10 cellular contexts compared by ENCODE assay signal in the genomic region with DNA sequence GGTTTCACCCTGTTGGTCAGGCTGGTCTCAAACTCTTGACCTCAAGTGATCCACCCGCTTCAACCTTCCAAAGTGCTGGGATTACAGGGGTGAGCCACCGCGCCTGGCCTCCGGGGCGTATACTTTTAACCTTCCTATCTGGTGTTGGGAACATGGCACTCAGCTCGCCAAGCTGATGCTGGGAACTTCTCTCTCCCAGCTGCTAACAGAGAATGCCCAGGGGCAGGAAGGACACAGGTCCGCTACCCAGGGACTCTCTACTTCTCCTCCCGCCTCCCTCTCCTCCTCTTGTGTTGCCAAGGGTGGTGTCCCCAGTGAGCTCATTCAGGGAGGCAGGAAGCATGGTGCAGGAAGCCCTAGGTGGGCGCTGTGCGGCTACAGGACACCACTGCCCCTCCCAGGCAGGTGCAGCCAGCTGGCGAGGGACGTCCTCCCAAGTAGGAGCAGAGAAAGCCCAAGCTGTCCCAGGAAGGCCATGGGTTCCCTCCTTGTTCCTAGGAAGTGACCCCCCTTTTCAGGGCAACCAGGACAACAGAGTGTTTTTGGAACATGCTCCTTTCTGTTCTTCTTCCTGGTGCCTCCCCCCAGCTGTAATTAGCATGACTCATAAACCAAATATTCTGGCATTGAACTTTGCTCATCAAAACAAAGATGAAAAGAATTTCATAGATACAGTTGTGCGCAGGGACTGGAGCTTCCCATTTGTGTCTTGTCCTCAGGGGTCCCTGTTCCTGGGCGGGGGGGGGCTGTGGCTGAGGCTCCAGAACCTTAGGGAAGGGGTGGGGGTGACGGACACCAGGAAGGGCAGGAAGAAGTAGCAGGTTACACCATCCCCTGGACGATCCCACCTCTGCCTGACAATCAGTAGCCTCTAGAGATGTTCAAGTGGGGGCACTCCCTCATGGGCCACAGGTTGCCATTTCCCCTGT. TPM values are rescaled to one million over a fixed set of nuclear protein-coding genes. Genes with fewer than 3 reads are reported as not detected.
DNase-seq lines count a peak whose midpoint lies in the region; ATAC-seq and TF ChIP-seq lines count a peak whose summit lies in the region.
"Had no signal": no experiment of that assay in that cellular context is flagged by ENCODE, and none has a peak within 500 bp of the region (broad histone marks: within the 10 kb centered on the region; RNA-seq: fewer than 3 reads in every experiment).

No MANE protein-coding gene starts in this region.

- H3K27me3 Mint-ChIP-seq in activated CD4-positive, alpha-beta T cell treated with anti-CD3 and anti-CD28 coated beads, Interleukin-2, amount 10 ng/mL, durations not matched to agents 24 days and 14 days: peaks cover 50% of the 10 kb centered on the region
- peaks cover 59% of the 10 kb centered on the region for H3K27me3 Mint-ChIP-seq in brain
- H3K27me3 Mint-ChIP-seq in activated CD8-positive, alpha-beta T cell treated with anti-CD3 and anti-CD28 coated beads, Interleukin-2, amount 10 ng/mL, durations not matched to agents 7 days and 5 days (ENCODE audit: low read depth): peaks cover 33% of the 10 kb centered on the region

- intact Hi-C loops in activated CD4-positive, alpha-beta T cell treated with anti-CD3 and anti-CD28 coated beads, Interleukin-2, amount 10 ng/mL, durations not matched to agents 24 days and 14 days (cut with micrococcal nuclease): no loop called here
- intact Hi-C loops in left colon (cut with DNase I, micrococcal nuclease) (no loop called here), aorta (cut with DNase I) (loop anchor here (10.0 kb wide), 1 partner anchor 48 kb away; the partner anchor contains the start of gene ENGASE (in 2 of the 2))

- H3K36me3 ChIP-seq in aorta (ENCODE audit: control insufficient read depth in 1 of 2, insufficient read depth in 2 of 2, low read length in 1 of 2): no peaks in the 10 kb centered on the region

- H3K27ac Mint-ChIP-seq in activated CD4-positive, alpha-beta T cell treated with anti-CD3 and anti-CD28 coated beads, Interleukin-2, amount 10 ng/mL, durations not matched to agents 24 days and 14 days: no peak overlapping the region
- peak overlapping the region in 2 of 5 experiments; percentile 23 to 86 for H3K27ac Mint-ChIP-seq in brain
- H3K27ac Mint-ChIP-seq in activated CD8-positive, alpha-beta T cell treated with anti-CD3 and anti-CD28 coated beads, Interleukin-2, amount 10 ng/mL, durations not matched to agents 7 days and 5 days: no peak overlapping the region
- H3K27ac Mint-ChIP-seq: CD4-positive, alpha-beta T cell; H9 had no signal

- H3K36me3 Mint-ChIP-seq in activated CD4-positive, alpha-beta T cell treated with anti-CD3 and anti-CD28 coated beads, Interleukin-2, amount 10 ng/mL, durations not matched to agents 24 days and 14 days (ENCODE audit: low read depth): no peaks in the 10 kb centered on the region
- no peaks in the 10 kb centered on the region for H3K36me3 Mint-ChIP-seq in brain
- H3K36me3 Mint-ChIP-seq in activated CD8-positive, alpha-beta T cell treated with anti-CD3 and anti-CD28 coated beads, Interleukin-2, amount 10 ng/mL, durations not matched to agents 7 days and 5 days (ENCODE audit: low read depth): no peaks in the 10 kb centered on the region

- H3K4me1 Mint-ChIP-seq in activated CD4-positive, alpha-beta T cell treated with anti-CD3 and anti-CD28 coated beads, Interleukin-2, amount 10 ng/mL, durations not matched to agents 24 days and 14 days: peaks cover 6% of the 10 kb centered on the region
- H3K4me1 Mint-ChIP-seq in brain: peaks cover 56% of the 10 kb centered on the region
- H3K4me1 Mint-ChIP-seq in activated CD8-positive, alpha-beta T cell treated with anti-CD3 and anti-CD28 coated beads, Interleukin-2, amount 10 ng/mL, durations not matched to agents 7 days and 5 days (ENCODE audit: low read depth): peaks cover 12% of the 10 kb centered on the region

- WGBS in aorta, 2 donors: 80 to 89% methylated on average over 16 of the region's 16 CpGs

- no peak for TF ChIP-seq CTCF in brain (conservative IDR thresholded peaks at IDR 0.05)

- no peak overlapping the region for H3K4me3 ChIP-seq in aorta (ENCODE audit: low read length in 2 of 2)

- peak overlapping the region; percentile 32 for H3K4me3 Mint-ChIP-seq in activated CD4-positive, alpha-beta T cell treated with anti-CD3 and anti-CD28 coated beads, Interleukin-2, amount 10 ng/mL, durations not matched to agents 24 days and 14 days
- H3K4me3 Mint-ChIP-seq in brain: peak overlapping the region in 4 of 5 experiments; percentile 18 to 65 (median 39)
- H3K4me3 Mint-ChIP-seq in activated CD8-positive, alpha-beta T cell treated with anti-CD3 and anti-CD28 coated beads, Interleukin-2, amount 10 ng/mL, durations not matched to agents 7 days and 5 days: no peak overlapping the region
- H3K4me3 Mint-ChIP-seq: CD4-positive, alpha-beta T cell; H9 had no signal

- peaks cover 0 to 3% of the 10 kb centered on the region in 2 donors for H3K4me1 ChIP-seq in aorta (ENCODE audit: control insufficient read depth in 1 of 2, insufficient read depth in 2 of 2, low read length in 2 of 2)

- no peak for DNase-seq in activated CD4-positive, alpha-beta T cell treated with anti-CD3 and anti-CD28 coated beads, Interleukin-2, amount 10 ng/mL, durations not matched to agents 24 days and 14 days
- no peak for DNase-seq in activated CD4-positive, alpha-beta T cell treated with anti-CD3 and anti-CD28 coated beads, Interleukin-2, amount 50 U/mL, for 1 hour
- peak; percentile 61 to 79 for DNase-seq in left colon
- DNase-seq in aorta: peak; percentile 50 to 80
- no peak for DNase-seq in activated CD8-positive, alpha-beta T cell treated with anti-CD3 and anti-CD28 coated beads, Interleukin-2, amount 10 ng/mL, durations not matched to agents 7 days and 5 days
- no peak for DNase-seq in mucosa of gallbladder (ENCODE audit: low spot score)
- DNase-seq in GDM1 (lab: John Stamatoyannopoulos, UW): no peak
- DNase-seq: H9 had no signal

- CTCF ChIA-PET in activated CD8-positive, alpha-beta T cell treated with anti-CD3 and anti-CD28 coated beads, Interleukin-2, amount 10 ng/mL, durations not matched to agents 7 days and 5 days (lab: Charles Lee): interaction anchor here (1.0 to 1.5 kb wide), 3 partner anchors 11 to 19 kb away, joined by 3 read pairs; no protein-coding TSS in a partner anchor

- H3K27me3 ChIP-seq in aorta (ENCODE audit: control insufficient read depth in 1 of 2, insufficient read depth in 2 of 2, low read length in 1 of 2): no peaks in the 10 kb centered on the region

- H3K9me3 ChIP-seq in aorta (ENCODE audit: control insufficient read depth, low read length): no peaks in the 10 kb centered on the region

- POLR2A ChIA-PET in activated CD8-positive, alpha-beta T cell treated with anti-CD3 and anti-CD28 coated beads, Interleukin-2, amount 10 ng/mL, durations not matched to agents 7 days and 5 days (lab: Charles Lee): no interaction called here

- no peaks in the 10 kb centered on the region for H3K9me3 Mint-ChIP-seq in activated CD4-positive, alpha-beta T cell treated with anti-CD3 and anti-CD28 coated beads, Interleukin-2, amount 10 ng/mL, durations not matched to agents 24 days and 14 days
- H3K9me3 Mint-ChIP-seq in brain: no peaks in the 10 kb centered on the region
- no peaks in the 10 kb centered on the region for H3K9me3 Mint-ChIP-seq in activated CD8-positive, alpha-beta T cell treated with anti-CD3 and anti-CD28 coated beads, Interleukin-2, amount 10 ng/mL, durations not matched to agents 7 days and 5 days (ENCODE audit: insufficient read depth)
- H3K9me3 Mint-ChIP-seq: CD4-positive, alpha-beta T cell; H9 had no signal

- ATAC-seq in left colon (peak; percentile 67), aorta (ENCODE audit: low FRiP score) (no peak)
- no peak for ATAC-seq in activated CD8-positive, alpha-beta T cell treated with anti-CD3 and anti-CD28 coated beads, Interleukin-2, amount 10 ng/mL, durations not matched to agents 7 days and 5 days

- peak overlapping the region in 1 of 2 donors; percentile 78 for H3K27ac ChIP-seq in aorta (ENCODE audit: low read depth in 1 of 2, low read length in 2 of 2)

RNA-seq across cellular contexts. Expression of gene C1QTNF1, which starts 2.6 kb away (rescaled TPM):
- total RNA-seq in activated CD4-positive, alpha-beta T cell treated with anti-CD3 and anti-CD28 coated beads, Interleukin-2, amount 10 ng/mL, durations not matched to agents 24 days and 14 days: not detected in 2 replicates
- polyA plus RNA-seq in brain (ENCODE audit: insufficient read depth, low read depth, low replicate concordance): 16.9 TPM
- 10 to 100 TPM; 14.6 to 16.7 TPM for total RNA-seq in left colon
- total RNA-seq in aorta: 100 to 1,000 TPM; 157 to 439 TPM
- polyA plus RNA-seq in aorta: 100 to 1,000 TPM in 1 of 2 donors, 10 to 100 TPM in 1; 98.8 to 361 TPM
- total RNA-seq in activated CD8-positive, alpha-beta T cell treated with anti-CD3 and anti-CD28 coated beads, Interleukin-2, amount 10 ng/mL, durations not matched to agents 7 days and 5 days: not detected
- 45.3 TPM for total RNA-seq in mucosa of gallbladder
- total RNA-seq: CD4-positive, alpha-beta T cell had no signal

RNA-seq across cellular contexts. Expression of gene CANT1, which starts 17.0 kb away (rescaled TPM):
- 62.4 and 70.5 TPM in 2 replicates for total RNA-seq in activated CD4-positive, alpha-beta T cell treated with anti-CD3 and anti-CD28 coated beads, Interleukin-2, amount 10 ng/mL, durations not matched to agents 24 days and 14 days
- polyA plus RNA-seq in brain (ENCODE audit: insufficient read depth, low read depth, low replicate concordance) (64.2 TPM), aorta (10 to 100 TPM; 11.0 to 14.5 TPM)
- total RNA-seq in left colon (100 to 1,000 TPM; 302 to 322 TPM), aorta (10 to 100 TPM; 37.5 to 45.5 TPM), mucosa of gallbladder (132 TPM)
- 10 to 100 TPM; 74.4 to 78.5 TPM for total RNA-seq in activated CD8-positive, alpha-beta T cell treated with anti-CD3 and anti-CD28 coated beads, Interleukin-2, amount 10 ng/mL, durations not matched to agents 7 days and 5 days

RNA-seq across cellular contexts. Expression of gene LGALS3BP, which starts 46.9 kb away (rescaled TPM):
- total RNA-seq in activated CD4-positive, alpha-beta T cell treated with anti-CD3 and anti-CD28 coated beads, Interleukin-2, amount 10 ng/mL, durations not matched to agents 24 days and 14 days: 73.3 and 74.2 TPM in 2 replicates
- polyA plus RNA-seq in brain (ENCODE audit: insufficient read depth, low read depth, low replicate concordance) (265 TPM), aorta (100 to 1,000 TPM in 1 of 2 donors, 10 to 100 TPM in 1; 70.7 to 174 TPM)
- total RNA-seq in left colon (100 to 1,000 TPM; 687 to 857 TPM), aorta (100 to 1,000 TPM; 110 to 156 TPM), mucosa of gallbladder (761 TPM)
- 100 to 1,000 TPM; 172 to 181 TPM for total RNA-seq in activated CD8-positive, alpha-beta T cell treated with anti-CD3 and anti-CD28 coated beads, Interleukin-2, amount 10 ng/mL, durations not matched to agents 7 days and 5 days

RNA-seq across cellular contexts. Expression of gene ENGASE, which starts 48.0 kb away (rescaled TPM):
- total RNA-seq in activated CD4-positive, alpha-beta T cell treated with anti-CD3 and anti-CD28 coated beads, Interleukin-2, amount 10 ng/mL, durations not matched to agents 24 days and 14 days: 49.5 and 52.4 TPM in 2 replicates
- 7.1 TPM for polyA plus RNA-seq in brain (ENCODE audit: insufficient read depth, low read depth, low replicate concordance)
- 10 to 100 TPM; 85.4 to 89.5 TPM for total RNA-seq in left colon
- total RNA-seq in aorta: 10 to 100 TPM; 42.9 to 60.3 TPM
- polyA plus RNA-seq in aorta: 10 to 100 TPM in 1 of 2 donors, 1 to 10 TPM in 1; 7.0 to 60.5 TPM
- 10 to 100 TPM; 38.2 to 41.1 TPM for total RNA-seq in activated CD8-positive, alpha-beta T cell treated with anti-CD3 and anti-CD28 coated beads, Interleukin-2, amount 10 ng/mL, durations not matched to agents 7 days and 5 days
- 74.8 TPM for total RNA-seq in mucosa of gallbladder

Comparison
In these comparisons a context has a peak if more than half of its experiments do, and no peak if none do; other contexts are left out.
1. DNase-seq: peak in left colon (2 of 2) and aorta (2 of 2); none in activated CD4-positive, alpha-beta T cell treated with anti-CD3 and anti-CD28 coated beads, Interleukin-2, amount 10 ng/mL, durations not matched to agents 24 days and 14 days (single experiment), activated CD4-positive, alpha-beta T cell treated with anti-CD3 and anti-CD28 coated beads, Interleukin-2, amount 50 U/mL, for 1 hour (single experiment), activated CD8-positive, alpha-beta T cell treated with anti-CD3 and anti-CD28 coated beads, Interleukin-2, amount 10 ng/mL, durations not matched to agents 7 days and 5 days (single experiment), mucosa of gallbladder (single experiment) and GDM1 (single experiment).
2. RNA of gene C1QTNF1, which starts 2.6 kb away (total RNA-seq): 157 to 439 TPM in aorta, 45.3 TPM in mucosa of gallbladder (single experiment) and 14.6 to 16.7 TPM in left colon; not detected in activated CD8-positive, alpha-beta T cell treated with anti-CD3 and anti-CD28 coated beads, Interleukin-2, amount 10 ng/mL, durations not matched to agents 7 days and 5 days and not detected in activated CD4-positive, alpha-beta T cell treated with anti-CD3 and anti-CD28 coated beads, Interleukin-2, amount 10 ng/mL, durations not matched to agents 24 days and 14 days; every median in the first group is over 10 times any median in the second.
3. intact Hi-C loops: an anchor here in aorta (10.0 kb wide); none called in activated CD4-positive, alpha-beta T cell treated with anti-CD3 and anti-CD28 coated beads, Interleukin-2, amount 10 ng/mL, durations not matched to agents 24 days and 14 days and left colon.